35 cellular contexts compared by ENCODE assay signal in genomic region chr11:44205358-44205757, GRCh38.
"Had no signal": no experiment of that assay in that cellular context is flagged by ENCODE, and none has a peak within 500 bp of the region (broad histone marks: within the 10 kb centered on the region; RNA-seq: fewer than 3 reads in every experiment).

No MANE protein-coding gene starts in this region.

- H3K27me3 ChIP-seq: MG63 had no signal

- H3K4me3 ChIP-seq: MG63 had no signal

- DNase-seq: Karpas-422, Kasumi-1, KG1, MG63, MM.1S, MV-4-11, NCI-H1048, NCI-H1092, NCI-H1092 treated with DMSO at 0.1 percent for 48 hours, NCI-H1105, NCI-H1105 treated with DMSO at 0.1 percent for 48 hours, NCI-H1417, NCI-H1417 treated with DMSO at 0.1 percent for 48 hours, NCI-H1436, NCI-H1436 treated with DMSO at 0.1 percent for 48 hours, NCI-H146, NCI-H1694, NCI-H1694 treated with DMSO at 0.1 percent for 48 hours, NCI-H187, NCI-H187 treated with DMSO at 0.1 percent for 48 hours, NCI-H1930, NCI-H2029, NCI-H2029 treated with DMSO at 0.1 percent for 48 hours, NCI-H2081, NCI-H2081 treated with DMSO at 0.1 percent for 48 hours, NCI-H2107, NCI-H2171, NCI-H2171 treated with DMSO at 0.1 percent for 48 hours, NCI-H2227 treated with DMSO at 0.1 percent for 48 hours, NCI-H226, NCI-H345, NCI-H446, NCI-H446 treated with DMSO at 0.1 percent for 48 hours, NCI-H510A had no signal

- H3K27ac ChIP-seq: KMS-11 had no signal

- H3K9me3 ChIP-seq: MG63 had no signal
